ENCODE assay signal across 10 cellular contexts in genomic region chr16:49700928-49701685, GRCh38.
DNase-seq lines count a peak whose midpoint lies in the region; TF ChIP-seq lines count a peak whose summit lies in the region.
"Had no signal": no experiment of that assay in that cellular context is flagged by ENCODE, and none has a peak within 500 bp of the region (broad histone marks: within the 10 kb centered on the region; RNA-seq: fewer than 3 reads in every experiment).

No MANE protein-coding gene starts in this region.

- H3K9me3 ChIP-seq in iPS-20b (ENCODE audit: insufficient read depth, low read depth, low read length) (no peaks in the 10 kb centered on the region), stomach smooth muscle (ENCODE audit: control insufficient read depth in 2 of 2, low read length in 2 of 2) (no peaks in the 10 kb centered on the region)
- H3K9me3 ChIP-seq: pancreas had no signal

- H3K27me3 ChIP-seq in brain microvascular endothelial cell (replicated peaks) (no peaks in the 10 kb centered on the region), iPS-20b (ENCODE audit: insufficient read depth, low read length) (no peaks in the 10 kb centered on the region), stomach smooth muscle (ENCODE audit: control insufficient read depth in 1 of 2, insufficient read depth in 2 of 2, low read length in 2 of 2) (no peaks in the 10 kb centered on the region)
- H3K27me3 ChIP-seq: pancreas had no signal

- no peak for TF ChIP-seq CTCF in brain microvascular endothelial cell (IDR thresholded peaks at IDR 0.05; ENCODE audit: low read depth, low read length, missing control alignments)

- DNase-seq in NCI-H1092 (lab: John Stamatoyannopoulos, UW) (peak; percentile 25), brain microvascular endothelial cell (peak; percentile 9), NCI-H1048 (lab: John Stamatoyannopoulos, UW) (no peak), GM19238 (ENCODE audit: insufficient read length, low spot score) (no peak), ureter (ENCODE audit: low spot score) (no peak), NK-92 (lab: John Stamatoyannopoulos, UW; ENCODE audit: unreplicated experiment) (no peak)
- DNase-seq: pancreas, T-helper 17 cell had no signal

- H3K27ac ChIP-seq in brain microvascular endothelial cell (no peak overlapping the region), iPS-20b (ENCODE audit: low read length) (peak overlapping the region; percentile 97), stomach smooth muscle (ENCODE audit: low read length) (peak overlapping the region; percentile 41)
- H3K27ac ChIP-seq: pancreas had no signal

- H3K4me1 ChIP-seq in iPS-20b (ENCODE audit: insufficient read depth, low read length) (peaks cover 76% of the 10 kb centered on the region), stomach smooth muscle (ENCODE audit: control insufficient read depth, insufficient read depth, low read length) (peaks cover 36% of the 10 kb centered on the region)
- H3K4me1 ChIP-seq: pancreas had no signal

- H3K4me3 ChIP-seq in brain microvascular endothelial cell (ENCODE audit: low read depth, low read length) (no peak overlapping the region), iPS-20b (ENCODE audit: low read length) (peak overlapping the region; percentile 62), stomach smooth muscle (ENCODE audit: low read length in 2 of 2) (peak overlapping the region in 1 of 2 donors; percentile 40)
- H3K4me3 ChIP-seq: pancreas had no signal

- in situ Hi-C loops in brain microvascular endothelial cell (cut with HindIII; ENCODE audit: low pct_ligation_motif_present, low sequenced_read_pairs): no loop called here

- H3K9ac ChIP-seq in iPS-20b (ENCODE audit: low read depth, low read length): peak overlapping the region; percentile 83; the same call in 1 of the 2 replicates
- peak overlapping the region in 1 of 2 donors; percentile 47 for H3K9ac ChIP-seq in stomach smooth muscle (ENCODE audit: low read length in 2 of 2)

- H3K36me3 ChIP-seq in brain microvascular endothelial cell (replicated peaks) (no peaks in the 10 kb centered on the region), iPS-20b (ENCODE audit: insufficient read depth, low read depth, low read length) (no peaks in the 10 kb centered on the region), stomach smooth muscle (ENCODE audit: control insufficient read depth in 2 of 2, insufficient read depth in 2 of 2, low read length in 2 of 2) (no peaks in the 10 kb centered on the region)
- H3K36me3 ChIP-seq: pancreas had no signal

Comparison
In these comparisons a context has a peak if more than half of its experiments do, and no peak if none do; other contexts are left out.
1. DNase-seq: peak in NCI-H1092 (single experiment) and brain microvascular endothelial cell (single experiment); none in NCI-H1048 (single experiment), GM19238 (single experiment), ureter (single experiment) and NK-92 (single experiment).